In the genomic region with DNA sequence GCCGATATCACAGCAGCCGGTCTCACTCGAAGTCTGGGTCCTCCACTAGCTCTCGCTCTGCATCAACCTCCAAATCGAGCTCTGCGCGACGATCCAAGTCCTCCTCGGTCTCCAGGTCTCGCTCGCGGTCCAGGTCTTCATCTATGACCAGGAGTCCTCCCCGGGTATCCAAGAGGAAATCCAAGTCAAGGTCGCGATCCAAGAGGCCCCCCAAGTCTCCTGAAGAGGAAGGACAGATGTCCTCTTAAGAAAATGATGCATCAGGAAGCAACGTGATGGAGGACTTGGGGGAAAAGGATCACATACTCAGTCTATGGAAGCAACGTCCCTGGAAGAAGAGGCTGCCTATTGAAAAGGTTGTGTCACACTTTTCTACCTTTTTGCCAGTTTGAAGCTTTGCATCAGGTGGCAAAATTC, we compare ENCODE assay signal across 8 cellular contexts. TPM values are rescaled to one million over a fixed set of nuclear protein-coding genes. Genes with fewer than 3 reads are reported as not detected.
A peak's percentile ranks its signal among the peaks of the same experiment; 100 is the strongest.
DNase-seq lines count a peak whose midpoint lies in the region; ATAC-seq and TF ChIP-seq lines count a peak whose summit lies in the region.

No MANE protein-coding gene starts in this region.

- no peaks in the 10 kb centered on the region for H3K36me3 ChIP-seq in PC-3 (ENCODE audit: low read depth, low read length)
- no peaks in the 10 kb centered on the region for H3K36me3 ChIP-seq in transverse colon

- no peaks in the 10 kb centered on the region for H3F3A ChIP-seq in PC-3 (ENCODE audit: low read length, unreplicated experiment)

- no peak for TF ChIP-seq EP300 in transverse colon (IDR thresholded peaks at IDR 0.05; ENCODE audit: low read depth)

- no peaks in the 10 kb centered on the region for H3K9me2 ChIP-seq in PC-3 (replicated peaks; ENCODE audit: low read length)

- TF ChIP-seq POLR2A in transverse colon (IDR thresholded peaks at IDR 0.05) = no peak

- no peaks in the 10 kb centered on the region for H3K9me3 ChIP-seq in PC-3 (ENCODE audit: low read length)
- H3K9me3 ChIP-seq in transverse colon = no peaks in the 10 kb centered on the region

- H3K4me3 Mint-ChIP-seq in central memory CD8-positive, alpha-beta T cell = peak overlapping the region; percentile 97

- peak overlapping the region; percentile 79 for H3K9ac ChIP-seq in PC-3 (ENCODE audit: low read length)

- H3K4me1 ChIP-seq in PC-3 (ENCODE audit: insufficient read depth, low read length) = peaks cover 16% of the 10 kb centered on the region
- H3K4me1 ChIP-seq in transverse colon = peaks cover 3 to 17% (median 15%) of the 10 kb centered on the region in 4 donors

- BruUV-seq in PC-3 (replicated peaks; lab: Mats Ljungman, UMichigan) = TSS peak; percentile 57

- no peaks in the 10 kb centered on the region for H3K9me3 Mint-ChIP-seq in central memory CD8-positive, alpha-beta T cell

- in situ Hi-C loops in transverse colon (cut with MboI; ENCODE audit: low pct_ligation_motif_present in 1 of 4, low pct_unique_long_range_greater_than_20kb in 1 of 4, low sequenced_read_pairs in 3 of 4) = loop anchor here in 2 of 4 donors (10.0 kb wide), 3 partner anchors 77 to 637 kb away; a partner anchor contains a TSS

- no peaks in the 10 kb centered on the region for H3K27me3 Mint-ChIP-seq in central memory CD8-positive, alpha-beta T cell

- peak overlapping the region; percentile 91 for H3K4me2 ChIP-seq in PC-3 (ENCODE audit: low read length)

- H3K4me3 ChIP-seq in PC-3 (ENCODE audit: low read length) (peak overlapping the region; percentile 82), transverse colon (peak overlapping the region; percentile 58 to 85 (median 78))

- H3K27ac ChIP-seq in PC-3 (ENCODE audit: low read length) = peak overlapping the region; percentile 67
- peak overlapping the region; percentile 94 to 99 (median 98) for H3K27ac ChIP-seq in transverse colon

- CTCF ChIA-PET in PC-3 (lab: Charles Lee) = interaction anchor here (0.7 to 1.8 kb wide), 6 partner anchors 83 to 638 kb away, joined by 3 to 16 read pairs (median 6); no protein-coding TSS in a partner anchor
- CTCF ChIA-PET in GM10248 (lab: Yijun Ruan, JAX) = interaction anchor here (1.0 to 21.2 kb wide), 19 partner anchors 10 to 1275 kb away, joined by 3 to 306 read pairs (median 5); a partner anchor contains a TSS

- H2AFZ ChIP-seq in PC-3 (ENCODE audit: low read length) = peak overlapping the region; percentile 78

- H3K27me3 ChIP-seq in PC-3 (ENCODE audit: low read length) (no peaks in the 10 kb centered on the region), transverse colon (no peaks in the 10 kb centered on the region)

- peak overlapping the region; percentile 96 for H3K27ac Mint-ChIP-seq in central memory CD8-positive, alpha-beta T cell (ENCODE audit: low read depth)

- H4K20me1 ChIP-seq in PC-3 (ENCODE audit: low read length) = peaks cover 7% of the 10 kb centered on the region; the same call in 1 of the 2 replicates

- 0% methylated on average over 17 of the region's 17 CpGs; no CpG with 5 or more reads in 1 of the 2 donors for WGBS in transverse colon (ENCODE audit: low coverage in 1 of 2), 2 donors

- TF ChIP-seq CTCF in PC-3 (conservative IDR thresholded peaks at IDR 0.05; ENCODE audit: low read depth, low read length) = no peak
- no peak for TF ChIP-seq CTCF in transverse colon (IDR thresholded peaks at IDR 0.05)
- TF ChIP-seq CTCF in GM10248 (IDR thresholded peaks at IDR 0.05; ENCODE audit: control extremely low read depth, extremely low read depth, low read depth, missing control alignments) = no peak

- H3K36me3 Mint-ChIP-seq in central memory CD8-positive, alpha-beta T cell (ENCODE audit: insufficient read depth) = peaks cover 13% of the 10 kb centered on the region

- H3K4me1 Mint-ChIP-seq in central memory CD8-positive, alpha-beta T cell = peaks cover 31% of the 10 kb centered on the region

- DNase-seq in NCI-H2171 treated with DMSO at 0.1 percent for 48 hours (lab: John Stamatoyannopoulos, UW) (peak; percentile 81), NCI-H2171 (lab: John Stamatoyannopoulos, UW) (no peak), PC-3 (no peak), medulla oblongata (ENCODE audit: extremely low spot score) (peak; percentile 68), transverse colon (no peak), epidermal melanocyte (ENCODE audit: insufficient read length, low spot score) (no peak), GM10248 (ENCODE audit: extremely low spot score) (no peak)
- peak in 1 of 2 donors; percentile 25 for DNase-seq in central memory CD8-positive, alpha-beta T cell (ENCODE audit: low spot score in 2 of 2)

- POLR2A ChIA-PET in PC-3 (lab: Charles Lee; ENCODE audit: unreplicated experiment) = interaction anchor here (0.6 to 1.1 kb wide), 5 partner anchors 12 to 1322 kb away, joined by 3 to 4 read pairs (median 3); a partner anchor contains a TSS
- POLR2A ChIA-PET in GM10248 (lab: Yijun Ruan, JAX) = interaction anchor here (0.5 to 1.8 kb wide), 5 partner anchors 10 to 1357 kb away, joined by 3 to 7 read pairs (median 4); a partner anchor contains a TSS

- H3K79me2 ChIP-seq in PC-3 (ENCODE audit: low read length) = peaks cover 43% of the 10 kb centered on the region

- peak; percentile 2 for ATAC-seq in PC-3
- no peak for ATAC-seq in central memory CD8-positive, alpha-beta T cell (replicated peaks; ENCODE audit: extremely low read depth, poor library complexity, severe bottlenecking)

- intact Hi-C loops in PC-3 (cut with micrococcal nuclease) = loop anchor here (1.0 to 10.0 kb wide), 10 partner anchors 21 to 1359 kb away; a partner anchor contains a TSS
- intact Hi-C loops in transverse colon (cut with DNase I; ENCODE audit: low total_unique reads) = loop anchor here (2.0 kb wide), 1 partner anchor 83 kb away; no protein-coding TSS in a partner anchor

RNA-seq across cellular contexts. Expression of a gene that starts 1.1 kb away (rescaled TPM):
- total RNA-seq in PC-3 (2014; rRNA removed) (17.2 and 20.4 TPM in 2 replicates), transverse colon (10 to 100 TPM; 28.5 to 37.8 (median 33.3) TPM)

RNA-seq across cellular contexts. Expression of a gene that starts 18.6 kb away (rescaled TPM):
- total RNA-seq in PC-3 (2014; rRNA removed) (not detected in 2 replicates), transverse colon (not detected)

RNA-seq across cellular contexts. Expression of a gene that starts 21.8 kb away (rescaled TPM):
- total RNA-seq in PC-3 (2014; rRNA removed) = 28.5 and 32.1 TPM in 2 replicates
- 10 to 100 TPM; 36.4 to 86.2 (median 73.2) TPM for total RNA-seq in transverse colon

RNA-seq across cellular contexts. Expression of a gene that starts 42.8 kb away (rescaled TPM):
- total RNA-seq in PC-3 (2014; rRNA removed) (not detected in 2 replicates), transverse colon (not detected)

Comparison
In these comparisons a context has a peak if more than half of its experiments do, and no peak if none do; other contexts are left out.
1. DNase-seq: peak in NCI-H2171 treated with DMSO at 0.1 percent for 48 hours (single experiment) and medulla oblongata (single experiment); none in NCI-H2171 (single experiment), PC-3 (single experiment), transverse colon (single experiment), epidermal melanocyte (single experiment) and GM10248 (single experiment).